ENCODE assay signal across 21 cellular contexts in genomic region chr1:201752333-201752732, GRCh38.
DNase-seq lines count a peak whose midpoint lies in the region; TF ChIP-seq lines count a peak whose summit lies in the region.
"Had no signal": no experiment of that assay in that cellular context is flagged by ENCODE, and none has a peak within 500 bp of the region (broad histone marks: within the 10 kb centered on the region; RNA-seq: fewer than 3 reads in every experiment).

No MANE protein-coding gene starts in this region.

- peaks cover 20% of the 10 kb centered on the region for H3K36me3 ChIP-seq in adipocyte (ENCODE audit: control insufficient read depth, insufficient read depth, low read length, severe bottlenecking)
- H3K36me3 ChIP-seq in hepatocyte (replicated peaks; ENCODE audit: insufficient read depth, low read depth): no peaks in the 10 kb centered on the region
- no peaks in the 10 kb centered on the region for H3K36me3 ChIP-seq in smooth muscle cell (ENCODE audit: low read depth)
- H3K36me3 ChIP-seq: BE2C, transverse colon, WERI-Rb-1 had no signal

- H4K20me1 ChIP-seq in hepatocyte (ENCODE audit: insufficient read depth, poor library complexity, severe bottlenecking) (no peaks in the 10 kb centered on the region), smooth muscle cell (ENCODE audit: low read depth) (peaks cover 27% of the 10 kb centered on the region)

- no peak for TF ChIP-seq CTCF in hepatocyte (IDR thresholded peaks at IDR 0.05; ENCODE audit: poor library complexity)
- no peak for TF ChIP-seq CTCF in smooth muscle cell (IDR thresholded peaks at IDR 0.05; ENCODE audit: borderline replicate concordance, insufficient read depth, poor library complexity, severe bottlenecking)

- no peaks in the 10 kb centered on the region for H3K9me2 ChIP-seq in hepatocyte (replicated peaks; ENCODE audit: insufficient read depth)

- H3K27me3 ChIP-seq in adipocyte (replicated peaks; ENCODE audit: control insufficient read depth, insufficient read depth, low read length) (no peaks in the 10 kb centered on the region), hepatocyte (no peaks in the 10 kb centered on the region), smooth muscle cell (ENCODE audit: low read depth) (no peaks in the 10 kb centered on the region)
- H3K27me3 ChIP-seq: BE2C, body of pancreas, transverse colon had no signal

- H3K4me1 ChIP-seq in adipocyte (ENCODE audit: control insufficient read depth, insufficient read depth, low read length): peaks cover 99% of the 10 kb centered on the region
- H3K4me1 ChIP-seq in hepatocyte (ENCODE audit: insufficient read depth): peaks cover 40% of the 10 kb centered on the region
- H3K4me1 ChIP-seq in smooth muscle cell (ENCODE audit: low read depth): peaks cover 92% of the 10 kb centered on the region
- H3K4me1 ChIP-seq: body of pancreas had no signal

- peak overlapping the region; percentile 26 for H3K4me3 ChIP-seq in adipocyte (ENCODE audit: low read length)
- H3K4me3 ChIP-seq in hepatocyte: no peak overlapping the region
- H3K4me3 ChIP-seq in smooth muscle cell: no peak overlapping the region
- H3K4me3 ChIP-seq: body of pancreas, transverse colon had no signal

- DNase-seq in DMS79 treated with DMSO at 0.1 percent for 48 hours (lab: John Stamatoyannopoulos, UW): peak; percentile 35
- DNase-seq in DMS79 (lab: John Stamatoyannopoulos, UW): no peak
- DNase-seq in adipocyte (ENCODE audit: low read depth): no peak
- DNase-seq in hepatocyte (ENCODE audit: low spot score): no peak
- DNase-seq in smooth muscle cell (lab: John Stamatoyannopoulos, UW; ENCODE audit: unreplicated experiment): no peak
- no peak for DNase-seq in COLO829 (ENCODE audit: low spot score)
- no peak for DNase-seq in GM19238 (ENCODE audit: insufficient read length, low spot score)
- no peak for DNase-seq in putamen (ENCODE audit: low spot score)
- DNase-seq: activated CD4-positive, alpha-beta memory T cell treated with anti-CD3 and anti-CD28 coated beads for 36 hours; activated naive CD4-positive, alpha-beta T cell treated with anti-CD3 and anti-CD28 coated beads, Interleukin-2, amount 10 ng/mL, durations not matched to agents 7 days and 5 days; activated T-cell treated with anti-CD3 and anti-CD28 coated beads, Interleukin-2, amount 50 U/mL, for 1 hour; BE2C; body of pancreas; NCI-H1417; NCI-H748 treated with DMSO at 0.1 percent for 48 hours; SHP77 treated with DMSO at 0.1 percent for 48 hours; stimulated activated CD4-positive, alpha-beta T cell treated with anti-CD3 and anti-CD28 coated beads, Interleukin-1b, Interleukin-23, amount 100 ng/mL, for 48 hours; stimulated activated naive CD4-positive, alpha-beta T cell; transverse colon; WERI-Rb-1 had no signal

- H3K27ac ChIP-seq in hepatocyte: peak overlapping the region; percentile 48
- H3K27ac ChIP-seq in smooth muscle cell (ENCODE audit: low read depth): peak overlapping the region; percentile 84
- H3K27ac ChIP-seq: 22Rv1, body of pancreas, transverse colon, WERI-Rb-1 had no signal

- H3K9ac ChIP-seq in adipocyte (ENCODE audit: low read length) (peak overlapping the region; percentile 69), smooth muscle cell (ENCODE audit: low read depth) (no peak overlapping the region)

- H3K9me3 ChIP-seq in adipocyte (ENCODE audit: control insufficient read depth, low read length) (no peaks in the 10 kb centered on the region), hepatocyte (ENCODE audit: low read depth) (no peaks in the 10 kb centered on the region), smooth muscle cell (replicated peaks; ENCODE audit: low read depth) (no peaks in the 10 kb centered on the region)
- H3K9me3 ChIP-seq: BE2C, body of pancreas, transverse colon had no signal

- no peak overlapping the region for H3K4me2 ChIP-seq in hepatocyte
- peak overlapping the region; percentile 69 for H3K4me2 ChIP-seq in smooth muscle cell

- H3K79me2 ChIP-seq in hepatocyte: peaks cover 58% of the 10 kb centered on the region
- peaks cover 79% of the 10 kb centered on the region for H3K79me2 ChIP-seq in smooth muscle cell (ENCODE audit: low read depth)

- no peak overlapping the region for H2AFZ ChIP-seq in hepatocyte
- H2AFZ ChIP-seq in smooth muscle cell (ENCODE audit: low read depth): no peak overlapping the region

- 89% methylated on average over 2 of the region's 2 CpGs for WGBS in hepatocyte (ENCODE audit: low lambda C conversion rate, missing lambda C conversion rate)
- 80% methylated on average over 2 of the region's 2 CpGs for WGBS in smooth muscle cell (ENCODE audit: low lambda C conversion rate)

- peaks cover 39% of the 10 kb centered on the region for H3F3A ChIP-seq in smooth muscle cell (ENCODE audit: low read depth)
